In the genomic region with DNA sequence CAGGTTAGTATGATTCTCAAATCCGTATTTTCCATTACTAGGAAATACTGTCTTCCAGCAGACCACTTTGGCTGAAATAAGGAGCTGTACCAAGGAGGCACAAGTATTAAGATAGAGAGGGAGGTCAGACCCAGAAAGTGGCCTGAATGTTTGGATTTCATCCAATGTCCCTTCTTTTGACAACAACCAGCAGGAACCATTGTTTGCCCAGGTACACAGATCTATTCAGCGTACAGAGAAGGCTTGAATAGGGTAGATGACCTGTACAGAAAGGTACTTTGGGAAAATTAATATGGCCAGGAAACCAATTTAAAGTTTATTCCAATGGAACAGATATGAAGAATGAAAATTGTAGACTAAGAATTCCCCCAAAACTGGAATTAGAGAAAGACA, we compare ENCODE assay signal across 30 cellular contexts.
"Had no signal": no experiment of that assay in that cellular context is flagged by ENCODE, and none has a peak within 500 bp of the region (broad histone marks: within the 10 kb centered on the region; RNA-seq: fewer than 3 reads in every experiment).

No MANE protein-coding gene starts in this region.

- H3K4me3 ChIP-seq: coronary artery, lung, mucosa of descending colon, pancreas, smooth muscle cell, suprapubic skin, transverse colon, upper lobe of right lung, uterus had no signal

- H3K36me3 ChIP-seq: uterus had no signal

- H3K4me3 Mint-ChIP-seq: effector memory CD8-positive, alpha-beta T cell; immature natural killer cell; memory B cell; naive B cell; natural killer cell treated with Interleukin-12 subunit alpha and Interleukin-12 subunit beta and Interleukin-15 and Interleukin-18, amount 100 ng/mL, for 72 hours; neural crest cell; stimulated activated naive CD8-positive, alpha-beta T cell treated with anti-CD3 and anti-CD28 coated beads, Interleukin-15, amount 100 ng/mL, for 72 hours had no signal

- H3K27ac ChIP-seq: coronary artery, neutrophil, pancreas, suprapubic skin, transverse colon, upper lobe of right lung, uterus had no signal

- H3K9me3 Mint-ChIP-seq: effector memory CD8-positive, alpha-beta T cell; natural killer cell treated with Interleukin-12 subunit alpha and Interleukin-12 subunit beta and Interleukin-15 and Interleukin-18, amount 100 ng/mL, for 72 hours; neural crest cell had no signal

- FAIRE-seq: endometrium, frontal cortex, pancreas had no signal

- H3K27ac Mint-ChIP-seq: immature natural killer cell; memory B cell; natural killer cell treated with Interleukin-12 subunit alpha and Interleukin-12 subunit beta and Interleukin-15 and Interleukin-18, amount 100 ng/mL, for 72 hours; stimulated activated naive CD8-positive, alpha-beta T cell treated with anti-CD3 and anti-CD28 coated beads, Interleukin-15, amount 100 ng/mL, for 72 hours had no signal

- H3K9me3 ChIP-seq: neutrophil, pancreas, suprapubic skin, uterus had no signal

- ATAC-seq: effector memory CD8-positive, alpha-beta T cell; left colon; left ventricle myocardium superior; mucosa of descending colon; natural killer cell treated with Interleukin-12 subunit alpha and Interleukin-12 subunit beta and Interleukin-15 and Interleukin-18, amount 100 ng/mL, for 72 hours; pancreas; sciatic nerve; stimulated activated naive CD8-positive, alpha-beta T cell treated with anti-CD3 and anti-CD28 coated beads, Interleukin-15, amount 100 ng/mL, for 72 hours; upper lobe of right lung had no signal

- H3K4me1 ChIP-seq: suprapubic skin, transverse colon, upper lobe of right lung, uterus had no signal

- H3K4me2 ChIP-seq: smooth muscle cell had no signal

- DNase-seq: effector memory CD8-positive, alpha-beta T cell; hypothalamus; immature natural killer cell; islet precursor cell; kidney glomerular epithelial cell; left colon; left ventricle myocardium superior; mucosa of descending colon; naive B cell; pancreas; stimulated activated CD4-positive, alpha-beta T cell treated with anti-CD3 and anti-CD28 coated beads, Interleukin-12 subunit alpha, Interleukin-12 subunit beta, amount 100 ng/mL, for 4 hours; stimulated activated CD4-positive, alpha-beta T cell treated with anti-CD3 and anti-CD28 coated beads, Interleukin-1b, Interleukin-23, amount 100 ng/mL, for 48 hours; stimulated activated CD4-positive, alpha-beta T cell treated with anti-CD3 and anti-CD28 coated beads, Interleukin-4, amount 100 ng/mL, for 1 hour; stimulated activated CD8-positive, alpha-beta memory T cell treated with anti-CD3 and anti-CD28 coated beads, Interleukin-4, amount 100 ng/mL, for 48 hours; stimulated activated naive CD4-positive, alpha-beta T cell; stimulated activated naive CD8-positive, alpha-beta T cell treated with anti-CD3 and anti-CD28 coated beads, Interleukin-15, amount 100 ng/mL, for 72 hours; transverse colon; upper lobe of right lung; uterus had no signal

- H3K27me3 ChIP-seq: neutrophil, pancreas, suprapubic skin, transverse colon, upper lobe of right lung, uterus had no signal

- H3K27me3 Mint-ChIP-seq: effector memory CD8-positive, alpha-beta T cell; memory B cell; naive B cell; natural killer cell treated with Interleukin-12 subunit alpha and Interleukin-12 subunit beta and Interleukin-15 and Interleukin-18, amount 100 ng/mL, for 72 hours; stimulated activated naive CD8-positive, alpha-beta T cell treated with anti-CD3 and anti-CD28 coated beads, Interleukin-15, amount 100 ng/mL, for 72 hours had no signal
